In genomic region chr12:116533343-116534248, GRCh38 we compare ENCODE assay signal across 8 cellular contexts. TPM values are rescaled to one million over a fixed set of nuclear protein-coding genes. Genes with fewer than 3 reads are reported as not detected.
DNase-seq lines count a peak whose midpoint lies in the region; ATAC-seq and TF ChIP-seq lines count a peak whose summit lies in the region.

No MANE protein-coding gene starts in this region.

- H3K27ac ChIP-seq in ACC112 (ENCODE audit: low read depth, low read length) (no peak overlapping the region), OCI-LY1 (ENCODE audit: low read depth, low read length, poor library complexity, severe bottlenecking) (no peak overlapping the region)

- no peaks in the 10 kb centered on the region for H3K36me3 ChIP-seq in ACC112 (ENCODE audit: insufficient read depth, low read length)
- no peaks in the 10 kb centered on the region for H3K36me3 ChIP-seq in OCI-LY1 (ENCODE audit: insufficient read depth, low read length)
- no peaks in the 10 kb centered on the region for H3K36me3 ChIP-seq in mucosa of descending colon (ENCODE audit: low read depth)

- DNase-seq in HPDE6-E6E7 (ENCODE audit: extremely low spot score) = peak; percentile 86
- DNase-seq in activated T-cell treated with anti-CD3 and anti-CD28 coated beads for 24 hours (ENCODE audit: low read depth) = peak; percentile 70
- DNase-seq in epithelial cell of proximal tubule (ENCODE audit: low read depth) = no peak
- DNase-seq in mucosa of descending colon = peak; percentile 85 to 87 (median 87)
- peak; percentile 50 to 60 for DNase-seq in stimulated activated CD8-positive, alpha-beta memory T cell treated with anti-CD3 and anti-CD28 coated beads, Interleukin-4, amount 100 ng/mL, for 1 hour (ENCODE audit: low read depth in 2 of 2, low spot score in 1 of 2)

- H3K9me3 ChIP-seq in OCI-LY1 (ENCODE audit: low read length) = no peaks in the 10 kb centered on the region
- H3K9me3 ChIP-seq in mucosa of descending colon = no peaks in the 10 kb centered on the region

- ATAC-seq in GM19043 (IDR thresholded peaks at IDR 0.05; ENCODE audit: low read depth, unreplicated experiment) = peak; percentile 46
- ATAC-seq in mucosa of descending colon = peak; percentile 94

- H2AFZ ChIP-seq in ACC112 (ENCODE audit: low read length, unreplicated experiment) = peak overlapping the region; percentile 73
- peak overlapping the region; percentile 21; the same call in 1 of the 2 replicates for H2AFZ ChIP-seq in OCI-LY1 (ENCODE audit: low read length)

- TF ChIP-seq CTCF in OCI-LY1 (IDR thresholded peaks at IDR 0.05; ENCODE audit: low read length) (no peak), epithelial cell of proximal tubule (conservative IDR thresholded peaks at IDR 0.05; ENCODE audit: low read depth, low read length) (no peak), mucosa of descending colon (IDR thresholded peaks at IDR 0.05) (no peak)

- H3K4me2 ChIP-seq in OCI-LY1 (ENCODE audit: low read length) = peak overlapping the region; percentile 92

- peaks cover 6% of the 10 kb centered on the region for H3K4me1 ChIP-seq in ACC112 (ENCODE audit: control insufficient read depth, insufficient read depth, low read length, unreplicated experiment)
- H3K4me1 ChIP-seq in OCI-LY1 (ENCODE audit: insufficient read depth, low read length, severe bottlenecking) = peaks cover 9% of the 10 kb centered on the region
- peaks cover 9% of the 10 kb centered on the region for H3K4me1 ChIP-seq in mucosa of descending colon (ENCODE audit: low read depth)

- H4K20me1 ChIP-seq in OCI-LY1 (ENCODE audit: insufficient read depth, low read length) = no peaks in the 10 kb centered on the region

- no peaks in the 10 kb centered on the region for H3K9me2 ChIP-seq in OCI-LY1 (ENCODE audit: low read depth, low read length)

- H3F3A ChIP-seq in OCI-LY1 (ENCODE audit: insufficient read depth, low read length) = no peaks in the 10 kb centered on the region

- H3K9ac ChIP-seq in OCI-LY1 (ENCODE audit: low read length) = no peak overlapping the region

- H3K4me3 ChIP-seq in ACC112 (ENCODE audit: low read depth, low read length) = peak overlapping the region; percentile 73
- H3K4me3 ChIP-seq in OCI-LY1 (ENCODE audit: low read depth, low read length, poor library complexity, severe bottlenecking) = peak overlapping the region; percentile 52
- peak overlapping the region; percentile 88 for H3K4me3 ChIP-seq in epithelial cell of proximal tubule (ENCODE audit: low read depth, low read length)
- H3K4me3 ChIP-seq in mucosa of descending colon = no peak overlapping the region

- H3K79me2 ChIP-seq in ACC112 (ENCODE audit: control insufficient read depth, insufficient read depth, low read length, unreplicated experiment) (no peaks in the 10 kb centered on the region), OCI-LY1 (ENCODE audit: insufficient read depth, low read length) (no peaks in the 10 kb centered on the region)

- intact Hi-C loops in mucosa of descending colon (cut with DNase I, micrococcal nuclease) = loop anchor here in 1 of 2 donors (10.0 kb wide), 1 partner anchor 61 kb away; no protein-coding TSS in a partner anchor

- H3K27me3 ChIP-seq in ACC112 (ENCODE audit: insufficient read depth, low read length) (no peaks in the 10 kb centered on the region), OCI-LY1 (ENCODE audit: insufficient read depth, low read length) (no peaks in the 10 kb centered on the region; the same call in 1 of the 2 replicates)

RNA-seq across cellular contexts. Expression of gene MAP1LC3B2, which starts 25.6 kb away (rescaled TPM):
- total RNA-seq in epithelial cell of proximal tubule (0.29 TPM in 1 of 2 replicates, not detected in the other), mucosa of descending colon (1 to 10 TPM; 1.6 to 2.0 (median 1.7) TPM)
